Comparison of ENCODE assay signal across 9 cellular contexts in genomic region chr19:6272411-6272791, GRCh38. TPM values are rescaled to one million over a fixed set of nuclear protein-coding genes. Genes with fewer than 3 reads are reported as not detected.
DNase-seq lines count a peak whose midpoint lies in the region; ATAC-seq, FAIRE-seq and TF ChIP-seq lines count a peak whose summit lies in the region.
"Had no signal": no experiment of that assay in that cellular context is flagged by ENCODE, and none has a peak within 500 bp of the region (broad histone marks: within the 10 kb centered on the region; RNA-seq: fewer than 3 reads in every experiment).

No MANE protein-coding gene starts in this region.

- peaks cover 54% of the 10 kb centered on the region for H4K20me1 ChIP-seq in GM23338 (replicated peaks; ENCODE audit: insufficient read depth)
- peaks cover 72% of the 10 kb centered on the region for H4K20me1 ChIP-seq in astrocyte (ENCODE audit: insufficient read depth, low read length)

- H3K36me3 ChIP-seq in GM23338 (ENCODE audit: insufficient read depth): peaks cover 9% of the 10 kb centered on the region; the same call in 1 of the 2 replicates
- H3K36me3 ChIP-seq in astrocyte (ENCODE audit: insufficient read depth, low read length): peaks cover 2% of the 10 kb centered on the region
- H3K36me3 ChIP-seq in left ventricle myocardium inferior: peaks cover 28% of the 10 kb centered on the region
- peaks cover 0 to 8% of the 10 kb centered on the region in 2 donors for H3K36me3 ChIP-seq in gastrocnemius medialis

- FAIRE-seq in astrocyte (lab: Jason Lieb, UNC): no peak
- FAIRE-seq: G401.6 had no signal

- peak overlapping the region; percentile 73 for H3K9ac ChIP-seq in astrocyte (ENCODE audit: low read length)

- peak overlapping the region; percentile 75 for H3K4me2 ChIP-seq in GM23338
- peak overlapping the region; percentile 82 for H3K4me2 ChIP-seq in astrocyte (ENCODE audit: low read length)

- H3K4me3 ChIP-seq in GM23338 (peak overlapping the region; percentile 38), astrocyte (ENCODE audit: insufficient read depth, low read depth, low read length) (peak overlapping the region; percentile 22), left ventricle myocardium inferior (peak overlapping the region; percentile 56), gastrocnemius medialis (peak overlapping the region in 3 of 4 donors; percentile 25 to 50 (median 36)), lower leg skin (ENCODE audit: low read depth, poor library complexity, severe bottlenecking) (no peak overlapping the region)

- H2AFZ ChIP-seq in GM23338: no peak overlapping the region
- H2AFZ ChIP-seq in astrocyte (ENCODE audit: low read depth, low read length): no peak overlapping the region

- H3K27me3 Mint-ChIP-seq in GM23338 (ENCODE audit: insufficient read depth, low read depth, poor library complexity) (peaks cover 10% of the 10 kb centered on the region), astrocyte (ENCODE audit: low read depth, unreplicated experiment) (no peaks in the 10 kb centered on the region)

- H3K27ac Mint-ChIP-seq in GM23338 (peak overlapping the region; percentile 88), astrocyte (ENCODE audit: unreplicated experiment) (no peak overlapping the region)

- DNase-seq in GM23338 (ENCODE audit: low spot score) (no peak), astrocyte (ENCODE audit: low read depth) (no peak), left ventricle myocardium inferior (no peak), gastrocnemius medialis (no peak), activated T-cell treated with anti-CD3 and anti-CD28 coated beads for 4 hours (no peak), lower leg skin (ENCODE audit: low spot score in 2 of 2) (no peak), HT-29 (ENCODE audit: low spot score) (no peak)

- H3K9me3 ChIP-seq in astrocyte (ENCODE audit: insufficient read depth, low read depth, low read length) (no peaks in the 10 kb centered on the region), left ventricle myocardium inferior (replicated peaks) (no peaks in the 10 kb centered on the region), gastrocnemius medialis (no peaks in the 10 kb centered on the region)

- H3K9me2 ChIP-seq in GM23338 (ENCODE audit: insufficient read depth): no peaks in the 10 kb centered on the region

- peaks cover 69% of the 10 kb centered on the region for H3K4me1 Mint-ChIP-seq in GM23338
- H3K4me1 Mint-ChIP-seq in astrocyte (ENCODE audit: low read depth, unreplicated experiment): peaks cover 23% of the 10 kb centered on the region

- TF ChIP-seq CTCF in GM23338 (conservative IDR thresholded peaks at IDR 0.05; ENCODE audit: low read depth in 2 of 2): no peak
- no peak for TF ChIP-seq CTCF in astrocyte (IDR thresholded peaks at IDR 0.05; ENCODE audit: insufficient read depth, low read depth, low read length)
- no peak for TF ChIP-seq CTCF in left ventricle myocardium inferior (IDR thresholded peaks at IDR 0.05; ENCODE audit: borderline replicate concordance)
- no peak for TF ChIP-seq CTCF in gastrocnemius medialis (IDR thresholded peaks at IDR 0.05 in 4 of 5, conservative IDR thresholded peaks at IDR 0.05 in 1 of 5)
- TF ChIP-seq CTCF in lower leg skin (IDR thresholded peaks at IDR 0.05): no peak

- no peaks in the 10 kb centered on the region for H3K9me3 Mint-ChIP-seq in GM23338
- H3K9me3 Mint-ChIP-seq in astrocyte (ENCODE audit: unreplicated experiment): peaks cover 2% of the 10 kb centered on the region

- peaks cover 55% of the 10 kb centered on the region for H3K4me1 ChIP-seq in GM23338 (ENCODE audit: insufficient read depth)
- H3K4me1 ChIP-seq in astrocyte (ENCODE audit: insufficient read depth, low read length): peaks cover 66% of the 10 kb centered on the region
- H3K4me1 ChIP-seq in left ventricle myocardium inferior: peaks cover 86% of the 10 kb centered on the region
- H3K4me1 ChIP-seq in gastrocnemius medialis: peaks cover 64% of the 10 kb centered on the region in 2 donors

- in situ Hi-C loops in gastrocnemius medialis (cut with MboI; ENCODE audit: low sequenced_read_pairs in 4 of 4): loop anchor here in 1 of 4 donors (10.0 kb wide), 1 partner anchor 48 kb away; no protein-coding TSS in a partner anchor

- 0 out of 2 replicates have a peak, but pooled peaks cover 3% of the 10 kb centered on the region for H3F3A ChIP-seq in GM23338 (replicated peaks; ENCODE audit: low read depth)

- peaks cover 32% of the 10 kb centered on the region for H3K36me3 Mint-ChIP-seq in GM23338 (ENCODE audit: low read depth)
- H3K36me3 Mint-ChIP-seq in astrocyte (ENCODE audit: low read depth, unreplicated experiment): peaks cover 17% of the 10 kb centered on the region

- H3K79me2 ChIP-seq in GM23338 (replicated peaks; ENCODE audit: insufficient read depth): peaks cover 94% of the 10 kb centered on the region
- peaks cover 94% of the 10 kb centered on the region for H3K79me2 ChIP-seq in astrocyte (ENCODE audit: insufficient read depth, low read length)

- H3K27ac ChIP-seq in GM23338 (ENCODE audit: low read depth): peak overlapping the region; percentile 93
- H3K27ac ChIP-seq in astrocyte (ENCODE audit: low read depth, low read length): peak overlapping the region; percentile 84
- peak overlapping the region; percentile 93 for H3K27ac ChIP-seq in left ventricle myocardium inferior (replicated peaks)
- H3K27ac ChIP-seq in gastrocnemius medialis: peak overlapping the region; percentile 84 to 93 (median 90)

- ATAC-seq in GM23338: peak; percentile 10
- ATAC-seq in gastrocnemius medialis: peak in 1 of 2 donors; percentile 0
- no peak for ATAC-seq in HG03280 (IDR thresholded peaks at IDR 0.05; ENCODE audit: unreplicated experiment)

- H3K27me3 ChIP-seq in GM23338 (ENCODE audit: insufficient read depth) (no peaks in the 10 kb centered on the region), astrocyte (ENCODE audit: insufficient read depth, low read length) (no peaks in the 10 kb centered on the region), left ventricle myocardium inferior (ENCODE audit: low read depth) (no peaks in the 10 kb centered on the region), gastrocnemius medialis (no peaks in the 10 kb centered on the region)

- 47 to 69% methylated on average over 11 of the region's 11 CpGs for WGBS in lower leg skin, 2 donors

- TF ChIP-seq POLR2A in gastrocnemius medialis (IDR thresholded peaks at IDR 0.05) (no peak), lower leg skin (IDR thresholded peaks at IDR 0.05) (no peak)

- intact Hi-C loops in left ventricle myocardium inferior (cut with micrococcal nuclease): no loop called here
- intact Hi-C loops in gastrocnemius medialis (cut with DNase I; ENCODE audit: low total_unique reads): loop anchor here (2.0 to 10.0 kb wide), 3 partner anchors 34 to 218 kb away; partner anchors contain the start of gene CLPP
- intact Hi-C loops in lower leg skin (cut with DNase I; ENCODE audit: low total_unique reads): no loop called here

- H3K4me3 Mint-ChIP-seq in GM23338 (peak overlapping the region; percentile 48), astrocyte (ENCODE audit: unreplicated experiment) (no peak overlapping the region)

TF ChIP-seq in GM23338, 12 proteins besides CTCF, POLR2A, EP300 and RAD21 (continues in another document):
- TF ChIP-seq ZNF331 (CRISPR knock-in tag; IDR thresholded peaks at IDR 0.05; ENCODE audit: low read depth): no peak
- TF ChIP-seq EZH2phosphoT487 (IDR thresholded peaks at IDR 0.05; ENCODE audit: unreplicated experiment): no peak
- no peak for TF ChIP-seq REST (IDR thresholded peaks at IDR 0.05; ENCODE audit: unreplicated experiment)
- no peak for TF ChIP-seq ETS1 (IDR thresholded peaks at IDR 0.05)
- TF ChIP-seq CREB1 (CRISPR knock-in tag; IDR thresholded peaks at IDR 0.05; ENCODE audit: low read depth): no peak
- TF ChIP-seq ZNF114 (CRISPR knock-in tag; IDR thresholded peaks at IDR 0.05): no peak
- no peak for TF ChIP-seq NANOG (IDR thresholded peaks at IDR 0.05; ENCODE audit: borderline replicate concordance)
- TF ChIP-seq STAT1 (IDR thresholded peaks at IDR 0.05; ENCODE audit: unreplicated experiment): no peak
- no peak for TF ChIP-seq POLR2AphosphoS5 (IDR thresholded peaks at IDR 0.05; ENCODE audit: low read depth)

RNA-seq across cellular contexts. Expression of gene MLLT1, which starts 7.4 kb away (rescaled TPM):
- 15.4 and 23.4 TPM in 2 replicates for total RNA-seq in GM23338 (2014; rRNA removed; shearing (Covaris generic))
- 17.8 and 19.9 TPM in 2 replicates for polyA plus RNA-seq in GM23338 (2016; fragmentation: Nextera tagmentation; extraction: Ambion mirVana)
- total RNA-seq in astrocyte (41.6 and 46.0 TPM in 2 replicates), left ventricle myocardium inferior (36.0 TPM), gastrocnemius medialis (10 to 100 TPM; 13.9 to 37.7 (median 24.4) TPM), lower leg skin (10 to 100 TPM; 16.9 to 25.8 (median 24.3) TPM)
- 22.5 and 27.4 TPM in 2 replicates for total RNA-seq in HT-29 (2014; rRNA removed; shearing (Covaris generic))
